12 cellular contexts compared by ENCODE assay signal in genomic region chr2:237154894-237155851, GRCh38.
DNase-seq lines count a peak whose midpoint lies in the region; ATAC-seq, FAIRE-seq and TF ChIP-seq lines count a peak whose summit lies in the region.
"Had no signal": no experiment of that assay in that cellular context is flagged by ENCODE, and none has a peak within 500 bp of the region (broad histone marks: within the 10 kb centered on the region; RNA-seq: fewer than 3 reads in every experiment).

No MANE protein-coding gene starts in this region.

- intact Hi-C loops in PC-3 (cut with micrococcal nuclease): loop anchor here (5.0 kb wide), 1 partner anchor 257 kb away; the partner anchor contains the start of gene COL6A3

- POLR2A ChIA-PET in A549 (lab: Yijun Ruan, JAX): no interaction called here
- POLR2A ChIA-PET in PC-3 (lab: Charles Lee; ENCODE audit: unreplicated experiment): no interaction called here

- BruUV-seq in PC-3 (replicated peaks; lab: Mats Ljungman, UMichigan): no TSS peak

- peaks cover 8% of the 10 kb centered on the region for H3K27me3 Mint-ChIP-seq in nephron progenitor cell (ENCODE audit: low read depth, poor library complexity)

- H3K9me3 Mint-ChIP-seq in nephron progenitor cell: peaks cover 5% of the 10 kb centered on the region

- no peaks in the 10 kb centered on the region for H3F3A ChIP-seq in PC-3 (ENCODE audit: low read length, unreplicated experiment)

- H3K4me3 ChIP-seq in A549 (no peak overlapping the region), OCI-LY3 (ENCODE audit: low read length) (no peak overlapping the region), brain microvascular endothelial cell (ENCODE audit: low read depth, low read length) (no peak overlapping the region), PC-3 (ENCODE audit: low read length) (no peak overlapping the region)
- H3K4me3 ChIP-seq: upper lobe of left lung had no signal

- H3K27ac ChIP-seq in A549 (peak overlapping the region; percentile 21; a peak in 3 of 6 replicates), OCI-LY3 (ENCODE audit: low read length) (no peak overlapping the region), brain microvascular endothelial cell (no peak overlapping the region), PC-3 (ENCODE audit: low read length) (no peak overlapping the region)
- H3K27ac ChIP-seq: upper lobe of left lung had no signal

- WGBS in A549 (ENCODE audit: missing lambda C conversion rate): 72% methylated on average over 10 of the region's 10 CpGs

- CTCF ChIA-PET in A549 (lab: Yijun Ruan, JAX): interaction anchor here (0.6 to 3.0 kb wide), 22 partner anchors 11 to 424 kb away, joined by 3 to 23 read pairs (median 4); no protein-coding TSS in a partner anchor
- CTCF ChIA-PET in PC-3 (lab: Charles Lee): interaction anchor here (0.6 kb wide), 1 partner anchor 10 kb away, joined by 5 read pairs; no protein-coding TSS in a partner anchor

- H3K36me3 Mint-ChIP-seq in nephron progenitor cell (ENCODE audit: low read depth): no peaks in the 10 kb centered on the region

- no peak for TF ChIP-seq POLR2A in A549 (IDR thresholded peaks at IDR 0.05; ENCODE audit: low read length)

- H3K4me3 Mint-ChIP-seq in nephron progenitor cell: no peak overlapping the region

- ATAC-seq in A549: peak in 1 of 2 experiments; percentile 19; a peak in 2 of 6 replicates
- ATAC-seq in GM18511 (IDR thresholded peaks at IDR 0.05; ENCODE audit: unreplicated experiment): peak; percentile 72
- no peak for ATAC-seq in PC-3

- H3K4me1 Mint-ChIP-seq in nephron progenitor cell: peaks cover 40% of the 10 kb centered on the region

- H3K9me2 ChIP-seq in PC-3 (replicated peaks; ENCODE audit: low read length): no peaks in the 10 kb centered on the region

- H3K36me3 ChIP-seq in OCI-LY3 (replicated peaks; ENCODE audit: low read depth, low read length): no peaks in the 10 kb centered on the region
- H3K36me3 ChIP-seq in brain microvascular endothelial cell (replicated peaks): no peaks in the 10 kb centered on the region
- no peaks in the 10 kb centered on the region for H3K36me3 ChIP-seq in PC-3 (ENCODE audit: low read depth, low read length)
- H3K36me3 ChIP-seq: upper lobe of left lung had no signal

- H3K4me1 ChIP-seq in A549 (no peaks in the 10 kb centered on the region), OCI-LY3 (ENCODE audit: low read length) (no peaks in the 10 kb centered on the region), PC-3 (ENCODE audit: insufficient read depth, low read length) (no peaks in the 10 kb centered on the region)
- H3K4me1 ChIP-seq: upper lobe of left lung had no signal

- H4K20me1 ChIP-seq in OCI-LY3 (ENCODE audit: insufficient read depth, low read length): no peaks in the 10 kb centered on the region
- H4K20me1 ChIP-seq in PC-3 (ENCODE audit: low read length): no peaks in the 10 kb centered on the region

- H3K4me2 ChIP-seq in A549 (no peak overlapping the region), OCI-LY3 (ENCODE audit: low read length) (no peak overlapping the region; the same call in 1 of the 2 replicates), PC-3 (ENCODE audit: low read length) (no peak overlapping the region)

- no peak for TF ChIP-seq EP300 in A549 (IDR thresholded peaks at IDR 0.05)

- no peak overlapping the region for H3K9ac ChIP-seq in OCI-LY3 (ENCODE audit: low read length)
- no peak overlapping the region for H3K9ac ChIP-seq in PC-3 (ENCODE audit: low read length)

- TF ChIP-seq CTCF in A549 (IDR thresholded peaks at IDR 0.05) (no peak), OCI-LY3 (IDR thresholded peaks at IDR 0.05; ENCODE audit: low read depth, low read length) (no peak), nephron progenitor cell (IDR thresholded peaks at IDR 0.05) (no peak), brain microvascular endothelial cell (IDR thresholded peaks at IDR 0.05; ENCODE audit: low read depth, low read length, missing control alignments) (no peak), PC-3 (conservative IDR thresholded peaks at IDR 0.05; ENCODE audit: low read depth, low read length) (no peak)

- FAIRE-seq in A549 (lab: Jason Lieb, UNC): no peak

- H2AFZ ChIP-seq in OCI-LY3 (ENCODE audit: low read depth, low read length) (0 out of 2 replicates have a peak overlapping the region, but pooled peaks have one; percentile 39), PC-3 (ENCODE audit: low read length) (no peak overlapping the region)

- DNase-seq in A549 (ENCODE audit: low read depth in 1 of 2, low spot score in 1 of 2) (no peak), nephron progenitor cell (no peak), brain microvascular endothelial cell (no peak), ACHN (no peak), PC-3 (no peak), NCI-H1092 treated with DMSO at 0.1 percent for 48 hours (lab: John Stamatoyannopoulos, UW) (no peak)
- DNase-seq: aorta, DMS53, NCI-H2171, upper lobe of left lung had no signal

- TF ChIP-seq RAD21 in A549 (conservative IDR thresholded peaks at IDR 0.05 in 1 of 2, IDR thresholded peaks at IDR 0.05 in 1 of 2): no peak

- no peaks in the 10 kb centered on the region for H3K27me3 ChIP-seq in OCI-LY3 (ENCODE audit: low read depth, low read length)
- no peaks in the 10 kb centered on the region for H3K27me3 ChIP-seq in brain microvascular endothelial cell (replicated peaks)
- H3K27me3 ChIP-seq in PC-3 (ENCODE audit: low read length): no peaks in the 10 kb centered on the region
- H3K27me3 ChIP-seq: upper lobe of left lung had no signal

- in situ Hi-C loops in brain microvascular endothelial cell (cut with HindIII; ENCODE audit: low pct_ligation_motif_present, low sequenced_read_pairs): no loop called here
- in situ Hi-C loops in ACHN (cut with HindIII; ENCODE audit: low pct_ligation_motif_present, low pct_unique_long_range_greater_than_20kb, low sequenced_read_pairs): no loop called here

- H3K9me3 ChIP-seq in A549 (no peaks in the 10 kb centered on the region), OCI-LY3 (ENCODE audit: insufficient read depth, low read length) (no peaks in the 10 kb centered on the region), PC-3 (ENCODE audit: low read length) (no peaks in the 10 kb centered on the region)
- H3K9me3 ChIP-seq: upper lobe of left lung had no signal

- H3K79me2 ChIP-seq in OCI-LY3 (ENCODE audit: low read length) (no peaks in the 10 kb centered on the region), PC-3 (ENCODE audit: low read length) (no peaks in the 10 kb centered on the region)

- peak overlapping the region; percentile 55 for H3K27ac Mint-ChIP-seq in nephron progenitor cell

TF ChIP-seq in A549, 52 proteins besides CTCF, POLR2A, EP300 and RAD21 (continues in another document):
- TF ChIP-seq SREBF2 (IDR thresholded peaks at IDR 0.05): no peak
- no peak for TF ChIP-seq FOSL2 (IDR thresholded peaks at IDR 0.05)
- TF ChIP-seq FOSL2 (CRISPR knock-in tag; IDR thresholded peaks at IDR 0.05): no peak
- TF ChIP-seq MAZ (IDR thresholded peaks at IDR 0.05; ENCODE audit: borderline replicate concordance, low read depth, low read length): no peak
- no peak for TF ChIP-seq CBX2 (IDR thresholded peaks at IDR 0.05; ENCODE audit: borderline replicate concordance, low read depth)
- TF ChIP-seq KDM1A (IDR thresholded peaks at IDR 0.05; ENCODE audit: low read depth): no peak
- no peak for TF ChIP-seq EHMT2 (IDR thresholded peaks at IDR 0.05; ENCODE audit: low read depth)
- TF ChIP-seq RNF2 (IDR thresholded peaks at IDR 0.05; ENCODE audit: borderline replicate concordance, low read depth): no peak
- TF ChIP-seq RCOR1 (IDR thresholded peaks at IDR 0.05; ENCODE audit: low read depth, low read length): no peak
- no peak for TF ChIP-seq ESRRA (IDR thresholded peaks at IDR 0.05; ENCODE audit: borderline replicate concordance, low read length)
- no peak for TF ChIP-seq NR3C1 (IDR thresholded peaks at IDR 0.05)
- TF ChIP-seq POLR2AphosphoS2 (conservative IDR thresholded peaks at IDR 0.05; ENCODE audit: low read length): no peak
- no peak for TF ChIP-seq HOXA7 (CRISPR knock-in tag; IDR thresholded peaks at IDR 0.05)
- no peak for TF ChIP-seq HMGXB4 (CRISPR knock-in tag; IDR thresholded peaks at IDR 0.05; ENCODE audit: borderline replicate concordance)
- TF ChIP-seq ZNF302 (CRISPR knock-in tag; IDR thresholded peaks at IDR 0.05): no peak
- TF ChIP-seq, protein P1, sequence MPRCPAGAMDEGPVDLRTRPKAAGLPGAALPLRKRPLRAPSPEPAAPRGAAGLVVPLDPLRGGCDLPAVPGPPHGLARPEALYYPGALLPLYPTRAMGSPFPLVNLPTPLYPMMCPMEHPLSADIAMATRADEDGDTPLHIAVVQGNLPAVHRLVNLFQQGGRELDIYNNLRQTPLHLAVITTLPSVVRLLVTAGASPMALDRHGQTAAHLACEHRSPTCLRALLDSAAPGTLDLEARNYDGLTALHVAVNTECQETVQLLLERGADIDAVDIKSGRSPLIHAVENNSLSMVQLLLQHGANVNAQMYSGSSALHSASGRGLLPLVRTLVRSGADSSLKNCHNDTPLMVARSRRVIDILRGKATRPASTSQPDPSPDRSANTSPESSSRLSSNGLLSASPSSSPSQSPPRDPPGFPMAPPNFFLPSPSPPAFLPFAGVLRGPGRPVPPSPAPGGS (IDR thresholded peaks at IDR 0.05): no peak
- no peak for TF ChIP-seq FOXS1 (CRISPR knock-in tag; IDR thresholded peaks at IDR 0.05)
- no peak for TF ChIP-seq NFE2L2 (conservative IDR thresholded peaks at IDR 0.05; ENCODE audit: low read length)
- TF ChIP-seq CEBPB (IDR thresholded peaks at IDR 0.05): no peak

Comparison
In these comparisons a context has a peak if more than half of its experiments do, and no peak if none do; other contexts are left out.
1. H3K27ac ChIP-seq: peak in A549 (2 of 2); none in OCI-LY3 (single experiment), brain microvascular endothelial cell (single experiment) and PC-3 (single experiment).